In the genomic region with DNA sequence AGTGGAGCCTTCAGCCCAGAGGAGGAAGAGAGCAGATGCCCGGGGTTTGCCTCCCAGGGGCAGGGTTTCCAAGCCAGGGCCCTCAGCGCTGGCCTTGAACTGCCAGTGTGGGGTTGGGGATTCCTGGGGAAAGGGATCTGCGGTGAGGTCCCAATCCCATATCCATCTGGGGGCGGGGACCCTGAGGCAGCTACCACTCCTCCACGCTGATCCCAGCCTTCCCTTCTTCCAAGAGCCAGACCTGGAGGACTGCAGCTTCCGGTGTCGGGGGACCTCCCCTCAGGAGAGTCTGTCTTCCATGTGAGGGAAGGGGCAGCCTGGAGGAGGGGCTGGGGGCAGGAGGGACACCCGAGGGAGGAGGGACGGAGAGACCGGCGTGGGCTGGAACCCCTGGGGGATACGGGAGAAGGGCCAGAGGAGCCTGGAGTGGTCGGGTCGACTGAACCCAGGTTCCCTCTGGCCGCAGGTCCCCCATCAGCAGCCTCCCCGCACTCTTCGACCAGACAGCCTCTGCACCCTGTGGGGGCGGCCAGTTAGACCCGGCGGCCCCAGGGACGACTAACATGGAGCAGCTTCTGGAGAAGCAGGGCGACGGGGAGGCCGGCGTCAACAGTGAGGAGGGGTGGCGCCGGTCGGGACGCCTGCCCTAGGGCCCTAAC, we compare ENCODE assay signal across 12 cellular contexts. TPM values are rescaled to one million over a fixed set of nuclear protein-coding genes. Genes with fewer than 3 reads are reported as not detected.
DNase-seq lines count a peak whose midpoint lies in the region; ATAC-seq and TF ChIP-seq lines count a peak whose summit lies in the region.
"Had no signal": no experiment of that assay in that cellular context is flagged by ENCODE, and none has a peak within 500 bp of the region (broad histone marks: within the 10 kb centered on the region; RNA-seq: fewer than 3 reads in every experiment).

No MANE protein-coding gene starts in this region.

- H3K27ac Mint-ChIP-seq in endothelial cell (ENCODE audit: unreplicated experiment) (no peak overlapping the region), natural killer cell (peak overlapping the region; percentile 53 to 61)

- H3K4me3 ChIP-seq in BLaER1, result no peak overlapping the region
- peak overlapping the region; percentile 47; the same call in 1 of the 2 replicates for H3K4me3 ChIP-seq in HUES48 (ENCODE audit: low read depth, low read length)
- peak overlapping the region in 1 of 2 donors; percentile 30 for H3K4me3 ChIP-seq in testis
- H3K4me3 ChIP-seq: HAP-1, stomach had no signal

- H3K4me3 Mint-ChIP-seq in endothelial cell (ENCODE audit: unreplicated experiment), result peak overlapping the region; percentile 83
- no peak overlapping the region for H3K4me3 Mint-ChIP-seq in natural killer cell
- H3K4me3 Mint-ChIP-seq: activated naive CD8-positive, alpha-beta T cell treated with anti-CD3 and anti-CD28 coated beads, Interleukin-2, amount 10 ng/mL, durations not matched to agents 7 days and 5 days had no signal

- H3K27me3 Mint-ChIP-seq in endothelial cell (ENCODE audit: unreplicated experiment), result peaks cover 13% of the 10 kb centered on the region
- no peaks in the 10 kb centered on the region for H3K27me3 Mint-ChIP-seq in natural killer cell (ENCODE audit: low read depth in 2 of 2)
- H3K27me3 Mint-ChIP-seq: activated naive CD8-positive, alpha-beta T cell treated with anti-CD3 and anti-CD28 coated beads, Interleukin-2, amount 10 ng/mL, durations not matched to agents 7 days and 5 days had no signal

- DNase-seq in endothelial cell (ENCODE audit: low spot score) (no peak), natural killer cell (no peak), testis (no peak), LoVo (ENCODE audit: low spot score) (no peak), dedifferentiated amniotic fluid mesenchymal stem cell (ENCODE audit: extremely low spot score) (no peak), DMS79 (lab: John Stamatoyannopoulos, UW) (no peak)
- DNase-seq: activated naive CD8-positive, alpha-beta T cell treated with anti-CD3 and anti-CD28 coated beads, Interleukin-2, amount 10 ng/mL, durations not matched to agents 7 days and 5 days; GDM1 had no signal

- intact Hi-C loops in natural killer cell (cut with micrococcal nuclease) (no loop called here), testis (cut with DNase I; ENCODE audit: low total_unique reads) (no loop called here)

- H4K20me1 ChIP-seq in BLaER1, result peaks cover 13% of the 10 kb centered on the region; the same call in 1 of the 2 replicates

- H3K4me1 Mint-ChIP-seq in endothelial cell (ENCODE audit: unreplicated experiment), result peaks cover 16% of the 10 kb centered on the region
- peaks cover 36 to 47% of the 10 kb centered on the region in 2 donors for H3K4me1 Mint-ChIP-seq in natural killer cell

- H3K9ac ChIP-seq in BLaER1 (peak overlapping the region; percentile 22; the same call in 1 of the 2 replicates), HUES48 (ENCODE audit: low read depth, low read length) (no peak overlapping the region)

- H3K27ac ChIP-seq in BLaER1, result no peak overlapping the region
- H3K27ac ChIP-seq in HUES48 (ENCODE audit: low read depth, low read length), result no peak overlapping the region
- H3K27ac ChIP-seq in testis, result no peak overlapping the region

- peaks cover 97% of the 10 kb centered on the region for H3K36me3 ChIP-seq in BLaER1
- no peaks in the 10 kb centered on the region for H3K36me3 ChIP-seq in HUES48 (ENCODE audit: control insufficient read depth, insufficient read depth, low read length)
- no peaks in the 10 kb centered on the region for H3K36me3 ChIP-seq in testis (ENCODE audit: low read depth, missing control alignments)

- TF ChIP-seq CTCF in endothelial cell (IDR thresholded peaks at IDR 0.05; ENCODE audit: unreplicated experiment) (no peak), natural killer cell (IDR thresholded peaks at IDR 0.05) (no peak), testis (IDR thresholded peaks at IDR 0.05) (no peak)

- ATAC-seq in natural killer cell, result no peak

- no peak overlapping the region for H3K4me2 ChIP-seq in BLaER1

- H3K4me1 ChIP-seq in BLaER1, result peaks cover 83% of the 10 kb centered on the region
- peaks cover 17% of the 10 kb centered on the region for H3K4me1 ChIP-seq in HUES48 (ENCODE audit: control insufficient read depth, insufficient read depth, low read length)
- H3K4me1 ChIP-seq in testis, result peaks cover 6% of the 10 kb centered on the region

- H3K27me3 ChIP-seq in BLaER1 (no peaks in the 10 kb centered on the region), HUES48 (ENCODE audit: control insufficient read depth, insufficient read depth, low read length) (peaks cover 13% of the 10 kb centered on the region), testis (no peaks in the 10 kb centered on the region)
- H3K27me3 ChIP-seq: stomach had no signal

- no peaks in the 10 kb centered on the region for H3K9me3 Mint-ChIP-seq in endothelial cell (ENCODE audit: unreplicated experiment)
- no peaks in the 10 kb centered on the region for H3K9me3 Mint-ChIP-seq in natural killer cell
- H3K9me3 Mint-ChIP-seq: activated naive CD8-positive, alpha-beta T cell treated with anti-CD3 and anti-CD28 coated beads, Interleukin-2, amount 10 ng/mL, durations not matched to agents 7 days and 5 days had no signal

- peaks cover 9% of the 10 kb centered on the region for H3K36me3 Mint-ChIP-seq in endothelial cell (ENCODE audit: low read depth, unreplicated experiment)
- H3K36me3 Mint-ChIP-seq in natural killer cell, result no peaks in the 10 kb centered on the region

- no peak for TF ChIP-seq POLR2A in testis (IDR thresholded peaks at IDR 0.05)

- H3K9me3 ChIP-seq in BLaER1 (no peaks in the 10 kb centered on the region), HUES48 (ENCODE audit: control insufficient read depth, insufficient read depth, low read length) (no peaks in the 10 kb centered on the region), testis (no peaks in the 10 kb centered on the region)
- H3K9me3 ChIP-seq: HAP-1, stomach had no signal

- WGBS in testis, 2 donors, result 37 to 66% methylated on average over 13 to 29 of the region's 29 CpGs

RNA-seq across cellular contexts. Expression of gene CISD3, which starts 10.7 kb away (rescaled TPM):
- total RNA-seq in endothelial cell (ENCODE audit: unreplicated experiment) (17.0 TPM), natural killer cell (10 to 100 TPM; 32.6 to 37.4 (median 33.9) TPM), testis (10 to 100 TPM; 13.9 to 14.3 TPM)
- 25.7 TPM for polyA plus RNA-seq in testis (ENCODE audit: insufficient read depth, low read depth, low replicate concordance)

RNA-seq across cellular contexts. Expression of gene MLLT6, which starts 14.3 kb away (rescaled TPM):
- total RNA-seq in endothelial cell (ENCODE audit: unreplicated experiment) (33.8 TPM), natural killer cell (100 to 1,000 TPM; 478 to 578 (median 485) TPM), testis (100 to 1,000 TPM; 157 to 176 TPM)
- 86.9 TPM for polyA plus RNA-seq in testis (ENCODE audit: insufficient read depth, low read depth, low replicate concordance)

RNA-seq across cellular contexts. Expression of gene PCGF2, which starts 28.7 kb away (rescaled TPM):
- total RNA-seq in endothelial cell (ENCODE audit: unreplicated experiment) (79.4 TPM), natural killer cell (under 1 TPM in 1 of 3 donors, not detected in 2; 0.12 TPM), testis (10 to 100 TPM in 1 of 2 donors, 1 to 10 TPM in 1; 8.1 to 20.9 TPM)
- polyA plus RNA-seq in testis (ENCODE audit: insufficient read depth, low read depth, low replicate concordance), result 21.2 TPM

RNA-seq across cellular contexts. Expression of gene PSMB3, which starts 33.1 kb away (rescaled TPM):
- 175 TPM for total RNA-seq in endothelial cell (ENCODE audit: unreplicated experiment)
- total RNA-seq in natural killer cell, result 100 to 1,000 TPM; 102 to 129 (median 118) TPM
- 100 to 1,000 TPM; 111 to 113 TPM for total RNA-seq in testis
- polyA plus RNA-seq in testis (ENCODE audit: insufficient read depth, low read depth, low replicate concordance), result 144 TPM

RNA-seq across cellular contexts. Expression of gene EPOP, which starts 44.7 kb away (rescaled TPM):
- total RNA-seq in endothelial cell (ENCODE audit: unreplicated experiment), result 1.3 TPM
- 1 to 10 TPM in 2 of 3 donors, under 1 TPM in 1; 0.66 to 1.9 (median 1.1) TPM for total RNA-seq in natural killer cell
- total RNA-seq in testis, result 10 to 100 TPM; 16.8 to 19.4 TPM
- polyA plus RNA-seq in testis (ENCODE audit: insufficient read depth, low read depth, low replicate concordance), result 18.6 TPM

Comparison
In these comparisons a context has a peak if more than half of its experiments do, and no peak if none do; other contexts are left out.
1. RNA of gene PCGF2, which starts 28.7 kb away (total RNA-seq): 79.4 TPM in endothelial cell (single experiment) and 8.1 to 20.9 TPM in testis; 0.12 TPM in natural killer cell; every median in the first group is over 4 times any median in the second.